In genomic region chr13:113060557-113061270, GRCh38 we compare ENCODE assay signal across 20 cellular contexts. TPM values are rescaled to one million over a fixed set of nuclear protein-coding genes. Genes with fewer than 3 reads are reported as not detected.
"Had no signal": no experiment of that assay in that cellular context is flagged by ENCODE, and none has a peak within 500 bp of the region (broad histone marks: within the 10 kb centered on the region; RNA-seq: fewer than 3 reads in every experiment).

No MANE protein-coding gene starts in this region.

- H3K4me3 ChIP-seq: gastrocnemius medialis, heart right ventricle, left lung, stomach, tibial artery, uterus had no signal

- H3K4me1 ChIP-seq: gastrocnemius medialis, heart right ventricle, left lung, stomach, tibial artery, uterus had no signal

- H3K9me3 ChIP-seq: gastrocnemius medialis, heart right ventricle, left lung, stomach, tibial artery, uterus had no signal

- H3K27ac ChIP-seq: brain microvascular endothelial cell, gastrocnemius medialis, heart right ventricle, left lung, stomach, tibial artery, uterus had no signal

- ATAC-seq: gastrocnemius medialis; left lung; natural killer cell treated with Interleukin-12 subunit alpha and Interleukin-12 subunit beta and Interleukin-15 and Interleukin-18, amount 100 ng/mL, for 72 hours; right cardiac atrium had no signal

- H3K36me3 ChIP-seq: brain microvascular endothelial cell, gastrocnemius medialis, uterus had no signal

- H3K27me3 ChIP-seq: left lung, stomach, tibial artery, uterus had no signal

- DNase-seq: activated CD4-positive, alpha-beta T cell treated with anti-CD3 and anti-CD28 coated beads, Interleukin-2, amount 50 U/mL, for 1 hour; activated CD4-positive, CD25-positive, alpha-beta regulatory T cell; activated naive CD8-positive, alpha-beta T cell treated with anti-CD3 and anti-CD28 coated beads for 36 hours; brain microvascular endothelial cell; dermis blood vessel endothelial cell; endodermal cell; erythroblast; gastrocnemius medialis; heart right ventricle; mesendoderm; small intestine; stimulated activated CD4-positive, alpha-beta T cell treated with anti-CD3 and anti-CD28 coated beads, Interleukin-4, amount 100 ng/mL, for 4 hours; stimulated activated CD8-positive, alpha-beta memory T cell treated with anti-CD3 and anti-CD28 coated beads, Interleukin-4, amount 100 ng/mL, for 48 hours; stomach; tibial artery; uterus had no signal

RNA-seq across cellular contexts. Expression of gene F7, which starts 44.9 kb away (rescaled TPM):
- total RNA-seq: activated T-helper 1 cell treated with anti-CD3 and anti-CD28 coated beads, Interleukin-12 subunit alpha, Interleukin-12 subunit beta, Interleukin-2, Interleukin-4 antibody, amounts not matched to agents 30 ng/mL and 10 ng/mL and 1 ng/mL, durations not matched to agents 14 hours and 24 hours and 36 hours; dermis blood vessel endothelial cell; left lung; natural killer cell treated with Interleukin-12 subunit alpha and Interleukin-12 subunit beta and Interleukin-15 and Interleukin-18, amount 100 ng/mL, for 72 hours; stomach had no signal
- polyA plus RNA-seq: right cardiac atrium had no signal
